Comparison of ENCODE assay signal across 1 cellular context in the genomic region with DNA sequence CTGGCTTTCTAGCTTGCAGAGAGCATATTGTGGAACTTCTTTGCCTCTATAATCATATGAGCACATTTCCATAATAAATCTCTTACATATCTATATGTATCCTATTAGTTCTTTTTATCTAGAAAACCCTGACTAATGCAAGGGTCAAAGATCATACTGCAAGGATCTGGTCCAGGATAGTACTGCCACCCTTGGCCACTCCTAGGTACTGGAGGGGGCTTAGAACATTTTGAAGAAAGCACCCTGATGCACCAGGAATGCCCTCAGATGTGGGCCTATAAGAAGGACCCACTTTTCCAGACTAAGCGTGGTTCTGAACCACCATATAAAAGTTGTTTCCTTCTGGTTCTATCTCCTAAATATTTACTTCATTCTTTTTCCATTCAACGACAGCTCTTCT.
TF ChIP-seq lines count a peak whose summit lies in the region.

No MANE protein-coding gene starts in this region.

TF ChIP-seq in WTC11, 78 proteins besides CTCF, POLR2A, EP300 and RAD21 (continued from another document):
- TF ChIP-seq, protein P1, sequence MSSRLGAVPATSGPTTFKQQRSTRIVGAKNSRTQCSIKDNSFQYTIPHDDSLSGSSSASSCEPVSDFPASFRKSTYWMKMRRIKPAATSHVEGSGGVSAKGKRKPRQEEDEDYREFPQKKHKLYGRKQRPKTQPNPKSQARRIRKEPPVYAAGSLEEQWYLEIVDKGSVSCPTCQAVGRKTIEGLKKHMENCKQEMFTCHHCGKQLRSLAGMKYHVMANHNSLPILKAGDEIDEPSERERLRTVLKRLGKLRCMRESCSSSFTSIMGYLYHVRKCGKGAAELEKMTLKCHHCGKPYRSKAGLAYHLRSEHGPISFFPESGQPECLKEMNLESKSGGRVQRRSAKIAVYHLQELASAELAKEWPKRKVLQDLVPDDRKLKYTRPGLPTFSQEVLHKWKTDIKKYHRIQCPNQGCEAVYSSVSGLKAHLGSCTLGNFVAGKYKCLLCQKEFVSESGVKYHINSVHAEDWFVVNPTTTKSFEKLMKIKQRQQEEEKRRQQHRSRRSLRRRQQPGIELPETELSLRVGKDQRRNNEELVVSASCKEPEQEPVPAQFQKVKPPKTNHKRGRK (CRISPR knock-in tag; IDR thresholded peaks at IDR 0.05; ENCODE audit: borderline replicate concordance), result no peak
- no peak for TF ChIP-seq ATF2 (CRISPR knock-in tag; IDR thresholded peaks at IDR 0.05; ENCODE audit: borderline replicate concordance, low read depth)
